In genomic region chr5:126233256-126233655, GRCh38 we compare ENCODE assay signal across 22 cellular contexts.
"Had no signal": no experiment of that assay in that cellular context is flagged by ENCODE, and none has a peak within 500 bp of the region (broad histone marks: within the 10 kb centered on the region; RNA-seq: fewer than 3 reads in every experiment).

No MANE protein-coding gene starts in this region.

- H3K4me1 ChIP-seq: psoas muscle had no signal

- ATAC-seq: left colon; left ventricle myocardium superior; naive thymus-derived CD4-positive, alpha-beta T cell; psoas muscle; sciatic nerve; stimulated activated naive B cell treated with anti-CD40 and anti-IgM and Interleukin-4, amounts not matched to agents 10 μg/mL and 1 μg/mL and 100 μg/mL, for 72 hours; stimulated activated naive CD8-positive, alpha-beta T cell treated with anti-CD3 and anti-CD28 coated beads, Interleukin-15, amount 100 ng/mL, for 72 hours had no signal

- H3K9me3 ChIP-seq: neutrophil, psoas muscle, thoracic aorta had no signal

- H3K27ac ChIP-seq: coronary artery, hepatocyte, neutrophil, psoas muscle, skin epidermis, thoracic aorta had no signal

- H3K4me2 ChIP-seq: hepatocyte had no signal

- H3K79me2 ChIP-seq: hepatocyte had no signal

- H3K4me3 ChIP-seq: coronary artery, hepatocyte, lung, psoas muscle, skin epidermis, thoracic aorta had no signal

- H3K36me3 ChIP-seq: neutrophil, thoracic aorta had no signal

- DNase-seq: effector CD4-positive, alpha-beta T cell; endodermal cell; foreskin melanocyte; head of caudate nucleus; left colon; left ventricle myocardium superior; mesendoderm; naive thymus-derived CD4-positive, alpha-beta T cell; nephron progenitor cell; psoas muscle; stimulated activated CD4-positive, alpha-beta T cell treated with anti-CD3 and anti-CD28 coated beads, Interleukin-2, amount 100 ng/mL, for 24 hours; stimulated activated CD4-positive, alpha-beta T cell treated with anti-CD3 and anti-CD28 coated beads, Interleukin-4, amount 100 ng/mL, for 4 hours; stimulated activated naive B cell treated with anti-CD40 and anti-IgM and Interleukin-4, amounts not matched to agents 10 μg/mL and 1 μg/mL and 100 μg/mL, for 72 hours; stimulated activated naive CD8-positive, alpha-beta T cell treated with anti-CD3 and anti-CD28 coated beads, Interleukin-15, amount 100 ng/mL, for 72 hours; trophoblast cell had no signal

- H2AFZ ChIP-seq: hepatocyte had no signal

- H3K27me3 ChIP-seq: hepatocyte, neutrophil had no signal
